In genomic region chr21:28627691-28628090, GRCh38 we compare ENCODE assay signal across 26 cellular contexts.
DNase-seq lines count a peak whose midpoint lies in the region; ATAC-seq and TF ChIP-seq lines count a peak whose summit lies in the region.
"Had no signal": no experiment of that assay in that cellular context is flagged by ENCODE, and none has a peak within 500 bp of the region (broad histone marks: within the 10 kb centered on the region; RNA-seq: fewer than 3 reads in every experiment).

No MANE protein-coding gene starts in this region.

- in situ Hi-C loops in mammary epithelial cell (cut with MboI; ENCODE audit: low sequenced_read_pairs in 2 of 2) (loop anchor here in 1 of 2 donors (25.0 kb wide), 1 partner anchor 1790 kb away; the partner anchor contains the start of gene ADAMTS1), HAP-1 (cut with MboI; ENCODE audit: low sequenced_read_pairs) (no loop called here)

- POLR2A ChIA-PET in MCF 10A (lab: Yijun Ruan, JAX): interaction anchor here (0.6 kb wide), 1 partner anchor 10 kb away, joined by 3 read pairs; no protein-coding TSS in a partner anchor
- POLR2A ChIA-PET in activated CD4-positive, alpha-beta memory T cell treated with anti-CD3 and anti-CD28 coated beads for 36 hours (lab: Charles Lee): no interaction called here

- no peak overlapping the region for H3K27ac ChIP-seq in mammary epithelial cell (ENCODE audit: insufficient read depth, low read depth, low read length)
- H3K27ac ChIP-seq: A549; BLaER1 treated with 17β-estradiol and CSF1 and Interleukin-3, amounts not matched to agents 10 nM and 100 nM; heart right ventricle; left lung; pancreas; upper lobe of left lung had no signal

- peak overlapping the region; percentile 22 for H2AFZ ChIP-seq in mammary epithelial cell (ENCODE audit: low read depth, low read length)

- H3K36me3 ChIP-seq in mammary epithelial cell (ENCODE audit: insufficient read depth, low read length) (no peaks in the 10 kb centered on the region), HAP-1 (replicated peaks) (no peaks in the 10 kb centered on the region)
- H3K36me3 ChIP-seq: BLaER1 treated with 17β-estradiol and CSF1 and Interleukin-3, amounts not matched to agents 10 nM and 100 nM; heart right ventricle; left lung; pancreas; upper lobe of left lung had no signal

- H3K4me3 ChIP-seq in mammary epithelial cell (replicated peaks in 1 of 3; ENCODE audit: insufficient read depth in 1 of 3, low read depth in 2 of 3, low read length in 3 of 3) (no peak overlapping the region), fibroblast of mammary gland (ENCODE audit: control insufficient read depth, low read depth, low read length) (no peak overlapping the region), HAP-1 (no peak overlapping the region)
- H3K4me3 ChIP-seq: A549; BLaER1 treated with 17β-estradiol and CSF1 and Interleukin-3, amounts not matched to agents 10 nM and 100 nM; heart right ventricle; left lung; pancreas; upper lobe of left lung had no signal

- H3K4me2 ChIP-seq in mammary epithelial cell (ENCODE audit: insufficient read depth, low read depth, low read length): no peak overlapping the region
- H3K4me2 ChIP-seq: A549; BLaER1 treated with 17β-estradiol and CSF1 and Interleukin-3, amounts not matched to agents 10 nM and 100 nM had no signal

- no peak for DNase-seq in mammary epithelial cell
- no peak for DNase-seq in MCF 10A (ENCODE audit: unreplicated experiment)
- DNase-seq in fibroblast of mammary gland (ENCODE audit: low read depth): peak; percentile 66
- DNase-seq in endothelial cell (ENCODE audit: low spot score): no peak
- no peak for DNase-seq in activated CD4-positive, alpha-beta memory T cell treated with anti-CD3 and anti-CD28 coated beads for 36 hours
- no peak for DNase-seq in HAP-1 (ENCODE audit: low spot score in 2 of 2)
- no peak for DNase-seq in activated effector memory CD4-positive, alpha-beta T cell treated with Interleukin-2 at 50 U/mL for 16 hours
- DNase-seq: activated CD4-positive, alpha-beta T cell treated with anti-CD3 and anti-CD28 coated beads, Interleukin-2, amount 10 ng/mL, durations not matched to agents 7 days and 5 days; activated naive CD8-positive, alpha-beta T cell treated with anti-CD3 and anti-CD28 coated beads for 36 hours; endodermal cell; heart right ventricle; KBM-7; left lung; naive thymus-derived CD8-positive, alpha-beta T cell; NCI-H187; NCI-H345; NCI-H774; pancreas; right cardiac atrium; SHP77; T-cell; upper lobe of left lung had no signal

- peaks cover 3% of the 10 kb centered on the region for H3K9me3 ChIP-seq in mammary epithelial cell (replicated peaks; ENCODE audit: insufficient read depth, low read length)
- H3K9me3 ChIP-seq in HAP-1: 0 out of 2 replicates have a peak, but pooled peaks cover 3% of the 10 kb centered on the region
- H3K9me3 ChIP-seq: A549, pancreas had no signal

- H3K4me3 Mint-ChIP-seq in MCF 10A (ENCODE audit: unreplicated experiment) (no peak overlapping the region), endothelial cell (ENCODE audit: unreplicated experiment) (no peak overlapping the region)
- H3K4me3 Mint-ChIP-seq in activated CD4-positive, alpha-beta memory T cell treated with anti-CD3 and anti-CD28 coated beads for 36 hours: no peak overlapping the region
- H3K4me3 Mint-ChIP-seq: activated CD4-positive, alpha-beta T cell treated with anti-CD3 and anti-CD28 coated beads, Interleukin-2, amount 10 ng/mL, durations not matched to agents 7 days and 5 days; activated naive CD8-positive, alpha-beta T cell treated with anti-CD3 and anti-CD28 coated beads for 36 hours; endodermal cell; mesothelial cell of epicardium; naive thymus-derived CD8-positive, alpha-beta T cell; T-cell had no signal

- H3K9ac ChIP-seq in mammary epithelial cell (ENCODE audit: insufficient read depth, low read length): no peak overlapping the region
- H3K9ac ChIP-seq: BLaER1 treated with 17β-estradiol and CSF1 and Interleukin-3, amounts not matched to agents 10 nM and 100 nM had no signal

- H3K27me3 ChIP-seq in mammary epithelial cell (ENCODE audit: insufficient read depth, low read length): no peaks in the 10 kb centered on the region
- H3K27me3 ChIP-seq in HAP-1 (ENCODE audit: low read depth): no peaks in the 10 kb centered on the region
- H3K27me3 ChIP-seq: BLaER1 treated with 17β-estradiol and CSF1 and Interleukin-3, amounts not matched to agents 10 nM and 100 nM; heart right ventricle; left lung; pancreas; upper lobe of left lung had no signal

- dilution Hi-C loops in mammary epithelial cell (cut with HindIII; ENCODE audit: low sequenced_read_pairs): no loop called here

- CTCF ChIA-PET in mammary epithelial cell (lab: Charles Lee; ENCODE audit: low non-redundant PET): no interaction called here
- CTCF ChIA-PET in MCF 10A (lab: Yijun Ruan, JAX): no interaction called here
- CTCF ChIA-PET in activated CD4-positive, alpha-beta memory T cell treated with anti-CD3 and anti-CD28 coated beads for 36 hours (lab: Charles Lee): no interaction called here

- H3K36me3 Mint-ChIP-seq in MCF 10A (ENCODE audit: insufficient read depth, unreplicated experiment) (no peaks in the 10 kb centered on the region), endothelial cell (ENCODE audit: low read depth, unreplicated experiment) (no peaks in the 10 kb centered on the region)
- peaks cover 11% of the 10 kb centered on the region for H3K36me3 Mint-ChIP-seq in activated CD4-positive, alpha-beta memory T cell treated with anti-CD3 and anti-CD28 coated beads for 36 hours

- intact Hi-C loops in mammary epithelial cell (cut with micrococcal nuclease) (no loop called here), MCF 10A (cut with micrococcal nuclease) (no loop called here)
- intact Hi-C loops in activated CD4-positive, alpha-beta memory T cell treated with anti-CD3 and anti-CD28 coated beads for 36 hours (cut with micrococcal nuclease): no loop called here

- H3K9me3 Mint-ChIP-seq in MCF 10A (ENCODE audit: unreplicated experiment): no peaks in the 10 kb centered on the region
- no peaks in the 10 kb centered on the region for H3K9me3 Mint-ChIP-seq in endothelial cell (ENCODE audit: unreplicated experiment)
- peaks cover 7% of the 10 kb centered on the region for H3K9me3 Mint-ChIP-seq in activated CD4-positive, alpha-beta memory T cell treated with anti-CD3 and anti-CD28 coated beads for 36 hours
- H3K9me3 Mint-ChIP-seq: activated CD4-positive, alpha-beta T cell treated with anti-CD3 and anti-CD28 coated beads, Interleukin-2, amount 10 ng/mL, durations not matched to agents 7 days and 5 days; activated naive CD8-positive, alpha-beta T cell treated with anti-CD3 and anti-CD28 coated beads for 36 hours had no signal

- BruUV-seq in mammary epithelial cell (replicated peaks; lab: Mats Ljungman, UMichigan) (no TSS peak), MCF 10A (replicated peaks; lab: Mats Ljungman, UMichigan) (no TSS peak)

- H3K4me1 ChIP-seq in mammary epithelial cell (ENCODE audit: insufficient read depth, low read length) (peaks cover 18% of the 10 kb centered on the region), HAP-1 (no peaks in the 10 kb centered on the region)
- H3K4me1 ChIP-seq: A549; BLaER1 treated with 17β-estradiol and CSF1 and Interleukin-3, amounts not matched to agents 10 nM and 100 nM; left lung; pancreas had no signal

- ATAC-seq in SK-N-SH treated with all-trans-retinoic acid at 6 μM for 48 hours: peak; percentile 63
- ATAC-seq: A549; heart right ventricle; left lung; naive thymus-derived CD8-positive, alpha-beta T cell; pancreas; right cardiac atrium; T-cell had no signal

- H3K4me1 Mint-ChIP-seq in MCF 10A (ENCODE audit: insufficient read depth, unreplicated experiment) (peaks cover 18% of the 10 kb centered on the region), endothelial cell (ENCODE audit: unreplicated experiment) (no peaks in the 10 kb centered on the region)
- peaks cover 8% of the 10 kb centered on the region for H3K4me1 Mint-ChIP-seq in activated CD4-positive, alpha-beta memory T cell treated with anti-CD3 and anti-CD28 coated beads for 36 hours (ENCODE audit: low read depth)
- H3K4me1 Mint-ChIP-seq: endodermal cell had no signal

- no peak overlapping the region for H3K27ac Mint-ChIP-seq in MCF 10A (ENCODE audit: low read depth, unreplicated experiment)
- H3K27ac Mint-ChIP-seq in endothelial cell (ENCODE audit: unreplicated experiment): no peak overlapping the region
- H3K27ac Mint-ChIP-seq in activated CD4-positive, alpha-beta memory T cell treated with anti-CD3 and anti-CD28 coated beads for 36 hours: no peak overlapping the region
- H3K27ac Mint-ChIP-seq: activated CD4-positive, alpha-beta T cell treated with anti-CD3 and anti-CD28 coated beads, Interleukin-2, amount 10 ng/mL, durations not matched to agents 7 days and 5 days; activated naive CD8-positive, alpha-beta T cell treated with anti-CD3 and anti-CD28 coated beads for 36 hours; endodermal cell; mesothelial cell of epicardium; naive thymus-derived CD8-positive, alpha-beta T cell had no signal

- H3K79me2 ChIP-seq in mammary epithelial cell (ENCODE audit: insufficient read depth, low read length): no peaks in the 10 kb centered on the region

- TF ChIP-seq CTCF in mammary epithelial cell (conservative IDR thresholded peaks at IDR 0.05 in 1 of 2, IDR thresholded peaks at IDR 0.05 in 1 of 2; ENCODE audit: extremely low read depth in 1 of 2, insufficient read depth in 1 of 2, low read depth in 1 of 2, low read length in 2 of 2): no peak
- TF ChIP-seq CTCF in MCF 10A (IDR thresholded peaks at IDR 0.05; ENCODE audit: unreplicated experiment): no peak
- TF ChIP-seq CTCF in fibroblast of mammary gland (conservative IDR thresholded peaks at IDR 0.05; ENCODE audit: control insufficient read depth, insufficient read depth, low read depth, low read length): no peak
- no peak for TF ChIP-seq CTCF in endothelial cell (IDR thresholded peaks at IDR 0.05; ENCODE audit: unreplicated experiment)

- no peaks in the 10 kb centered on the region for H3K27me3 Mint-ChIP-seq in MCF 10A (ENCODE audit: insufficient read depth, unreplicated experiment)
- H3K27me3 Mint-ChIP-seq in endothelial cell (ENCODE audit: unreplicated experiment): peaks cover 1% of the 10 kb centered on the region
- no peaks in the 10 kb centered on the region for H3K27me3 Mint-ChIP-seq in activated CD4-positive, alpha-beta memory T cell treated with anti-CD3 and anti-CD28 coated beads for 36 hours
- H3K27me3 Mint-ChIP-seq: activated CD4-positive, alpha-beta T cell treated with anti-CD3 and anti-CD28 coated beads, Interleukin-2, amount 10 ng/mL, durations not matched to agents 7 days and 5 days; activated naive CD8-positive, alpha-beta T cell treated with anti-CD3 and anti-CD28 coated beads for 36 hours; naive thymus-derived CD8-positive, alpha-beta T cell; T-cell had no signal

- no peaks in the 10 kb centered on the region for H4K20me1 ChIP-seq in mammary epithelial cell (ENCODE audit: insufficient read depth, low read length)
- H4K20me1 ChIP-seq: BLaER1 treated with 17β-estradiol and CSF1 and Interleukin-3, amounts not matched to agents 10 nM and 100 nM had no signal

TF ChIP-seq in SK-N-SH treated with all-trans-retinoic acid at 6 μM for 48 hours, 23 proteins besides CTCF, POLR2A, EP300 and RAD21 (continues in another document):
- TF ChIP-seq ZNF8 (CRISPR knock-in tag; IDR thresholded peaks at IDR 0.05): no peak
- no peak for TF ChIP-seq ZFP3 (CRISPR knock-in tag; IDR thresholded peaks at IDR 0.05)
- TF ChIP-seq ISL1 (CRISPR knock-in tag; IDR thresholded peaks at IDR 0.05): no peak
- TF ChIP-seq ZC3H10 (CRISPR knock-in tag; IDR thresholded peaks at IDR 0.05): no peak
- no peak for TF ChIP-seq PPARA (CRISPR knock-in tag; IDR thresholded peaks at IDR 0.05; ENCODE audit: borderline replicate concordance)
